31 cellular contexts compared by ENCODE assay signal in genomic region chr2:118292991-118293390, GRCh38.
"Had no signal": no experiment of that assay in that cellular context is flagged by ENCODE, and none has a peak within 500 bp of the region (broad histone marks: within the 10 kb centered on the region; RNA-seq: fewer than 3 reads in every experiment).

No MANE protein-coding gene starts in this region.

- H3K27ac Mint-ChIP-seq: activated CD8-positive, alpha-beta T cell treated with anti-CD3 and anti-CD28 coated beads, Interleukin-2, amount 10 ng/mL, durations not matched to agents 7 days and 5 days; activated naive CD8-positive, alpha-beta T cell treated with anti-CD3 and anti-CD28 coated beads, Interleukin-2, amount 50 U/mL, for 24 hours; activated T-helper 1 cell treated with anti-CD3 and anti-CD28 coated beads, Interleukin-12 subunit alpha, Interleukin-12 subunit beta, Interleukin-2, Interleukin-4 antibody, amounts not matched to agents 30 ng/mL and 10 ng/mL and 1 ng/mL, durations not matched to agents 14 hours and 24 hours and 36 hours; endodermal cell; natural killer cell treated with Interleukin-12 subunit alpha and Interleukin-12 subunit beta and Interleukin-15 and Interleukin-18, amount 100 ng/mL, for 72 hours; stimulated activated naive CD8-positive, alpha-beta T cell treated with anti-CD3 and anti-CD28 coated beads, Interleukin-15, Interleukin-2, amounts not matched to agents 100 ng/mL and 50 ng/mL, for 24 hours had no signal

- DNase-seq: activated CD4-positive, alpha-beta T cell treated with anti-CD3 and anti-CD28 coated beads, Interleukin-2, amount 50 U/mL, for 1 hour; activated CD4-positive, CD25-positive, alpha-beta regulatory T cell treated with anti-CD3 and anti-CD28 coated beads, Interleukin-2, amount 50 U/mL, for 72 hours; activated CD8-positive, alpha-beta T cell treated with anti-CD3 and anti-CD28 coated beads, Interleukin-2, amount 10 ng/mL, durations not matched to agents 7 days and 5 days; activated gamma-delta T cell; activated naive CD4-positive, alpha-beta T cell treated with anti-CD3 and anti-CD28 coated beads, Interleukin-2, amount 50 U/mL, for 16 hours; activated naive CD8-positive, alpha-beta T cell treated with anti-CD3 and anti-CD28 coated beads, Interleukin-2, amount 50 U/mL, for 24 hours; anterior cingulate cortex; colonic mucosa; dorsolateral prefrontal cortex; endodermal cell; esophagus squamous epithelium; glutamatergic neuron; hypothalamus; left ventricle myocardium superior; mammary epithelial cell; midbrain; ovary; psoas muscle; stimulated activated CD4-positive, alpha-beta T cell treated with anti-CD3 and anti-CD28 coated beads, Interleukin-12 subunit alpha, Interleukin-12 subunit beta, amount 100 ng/mL, for 4 hours; stimulated activated CD4-positive, alpha-beta T cell treated with anti-CD3 and anti-CD28 coated beads, Interleukin-1b, Interleukin-23, amount 100 ng/mL, for 48 hours; T-helper 1 cell; WERI-Rb-1 had no signal

- H3K4me1 ChIP-seq: breast epithelium, colonic mucosa, esophagus squamous epithelium, psoas muscle, right atrium auricular region, suprapubic skin, tibial nerve had no signal

- H3K36me3 Mint-ChIP-seq: natural killer cell treated with Interleukin-12 subunit alpha and Interleukin-12 subunit beta and Interleukin-15 and Interleukin-18, amount 100 ng/mL, for 72 hours had no signal

- H3K27me3 ChIP-seq: breast epithelium, colonic mucosa, ovary, right atrium auricular region, tibial nerve had no signal

- ATAC-seq: activated CD8-positive, alpha-beta T cell treated with anti-CD3 and anti-CD28 coated beads, Interleukin-2, amount 10 ng/mL, durations not matched to agents 7 days and 5 days; activated naive CD8-positive, alpha-beta T cell treated with anti-CD3 and anti-CD28 coated beads, Interleukin-2, amount 50 U/mL, for 24 hours; left ventricle myocardium superior; natural killer cell treated with Interleukin-12 subunit alpha and Interleukin-12 subunit beta and Interleukin-15 and Interleukin-18, amount 100 ng/mL, for 72 hours; psoas muscle had no signal

- H3K9me3 ChIP-seq: breast epithelium, colonic mucosa, esophagus squamous epithelium, ovary, psoas muscle, right atrium auricular region, suprapubic skin, tibial nerve had no signal

- H3K4me1 Mint-ChIP-seq: activated naive CD8-positive, alpha-beta T cell treated with anti-CD3 and anti-CD28 coated beads, Interleukin-2, amount 50 U/mL, for 24 hours; endodermal cell had no signal

- H3K4me3 Mint-ChIP-seq: activated CD8-positive, alpha-beta T cell treated with anti-CD3 and anti-CD28 coated beads, Interleukin-2, amount 10 ng/mL, durations not matched to agents 7 days and 5 days; activated naive CD8-positive, alpha-beta T cell treated with anti-CD3 and anti-CD28 coated beads, Interleukin-2, amount 50 U/mL, for 24 hours; activated T-helper 1 cell treated with anti-CD3 and anti-CD28 coated beads, Interleukin-12 subunit alpha, Interleukin-12 subunit beta, Interleukin-2, Interleukin-4 antibody, amounts not matched to agents 30 ng/mL and 10 ng/mL and 1 ng/mL, durations not matched to agents 14 hours and 24 hours and 36 hours; endodermal cell; natural killer cell treated with Interleukin-12 subunit alpha and Interleukin-12 subunit beta and Interleukin-15 and Interleukin-18, amount 100 ng/mL, for 72 hours; stimulated activated naive CD8-positive, alpha-beta T cell treated with anti-CD3 and anti-CD28 coated beads, Interleukin-15, Interleukin-2, amounts not matched to agents 100 ng/mL and 50 ng/mL, for 24 hours had no signal

- FAIRE-seq: frontal cortex, TTC549 had no signal

- H3K36me3 ChIP-seq: breast epithelium, colonic mucosa, esophagus squamous epithelium, ovary, right atrium auricular region, suprapubic skin, tibial nerve, WERI-Rb-1 had no signal

- H3K9me3 Mint-ChIP-seq: activated naive CD8-positive, alpha-beta T cell treated with anti-CD3 and anti-CD28 coated beads, Interleukin-2, amount 50 U/mL, for 24 hours; activated T-helper 1 cell treated with anti-CD3 and anti-CD28 coated beads, Interleukin-12 subunit alpha, Interleukin-12 subunit beta, Interleukin-2, Interleukin-4 antibody, amounts not matched to agents 30 ng/mL and 10 ng/mL and 1 ng/mL, durations not matched to agents 14 hours and 24 hours and 36 hours; natural killer cell treated with Interleukin-12 subunit alpha and Interleukin-12 subunit beta and Interleukin-15 and Interleukin-18, amount 100 ng/mL, for 72 hours; stimulated activated naive CD8-positive, alpha-beta T cell treated with anti-CD3 and anti-CD28 coated beads, Interleukin-15, Interleukin-2, amounts not matched to agents 100 ng/mL and 50 ng/mL, for 24 hours had no signal

- H3K27ac ChIP-seq: breast epithelium, colonic mucosa, dorsolateral prefrontal cortex, esophagus squamous epithelium, ovary, psoas muscle, right atrium auricular region, suprapubic skin, tibial nerve, WERI-Rb-1 had no signal

- H3K4me3 ChIP-seq: breast epithelium, colonic mucosa, dorsolateral prefrontal cortex, esophagus squamous epithelium, ovary, psoas muscle, right atrium auricular region, suprapubic skin, tibial nerve had no signal
